Comparison of ENCODE assay signal across 8 cellular contexts in genomic region chr17:18185832-18186231, GRCh38. TPM values are rescaled to one million over a fixed set of nuclear protein-coding genes. Genes with fewer than 3 reads are reported as not detected.
DNase-seq lines count a peak whose midpoint lies in the region; ATAC-seq, FAIRE-seq and TF ChIP-seq lines count a peak whose summit lies in the region.

No MANE protein-coding gene starts in this region.

- H3K36me3 ChIP-seq in astrocyte (ENCODE audit: insufficient read depth, low read length) = peaks cover 4% of the 10 kb centered on the region
- no peaks in the 10 kb centered on the region for H3K36me3 ChIP-seq in right lobe of liver
- peaks cover 0 to 24% (median 3%) of the 10 kb centered on the region in 4 donors for H3K36me3 ChIP-seq in upper lobe of left lung

- no peak for ATAC-seq in right lobe of liver
- ATAC-seq in upper lobe of left lung (ENCODE audit: low FRiP score in 2 of 2) = no peak
- ATAC-seq in GM18505 (IDR thresholded peaks at IDR 0.05; ENCODE audit: unreplicated experiment) = no peak
- no peak for ATAC-seq in GM21515 (IDR thresholded peaks at IDR 0.05; ENCODE audit: unreplicated experiment)

- intact Hi-C loops in right lobe of liver (cut with DNase I) = no loop called here

- H3K4me2 ChIP-seq in astrocyte (ENCODE audit: low read length) = peak overlapping the region; percentile 92

- no peaks in the 10 kb centered on the region for H3K9me3 Mint-ChIP-seq in activated naive CD4-positive, alpha-beta T cell treated with anti-CD3 and anti-CD28 coated beads, Interleukin-2, amount 50 U/mL, for 24 hours
- no peaks in the 10 kb centered on the region for H3K9me3 Mint-ChIP-seq in astrocyte (ENCODE audit: unreplicated experiment)

- H4K20me1 ChIP-seq in astrocyte (ENCODE audit: insufficient read depth, low read length) = peaks cover 64% of the 10 kb centered on the region

- H3K9ac ChIP-seq in astrocyte (ENCODE audit: low read length) = peak overlapping the region; percentile 87

- TF ChIP-seq POLR2A in right lobe of liver (IDR thresholded peaks at IDR 0.05) = no peak
- no peak for TF ChIP-seq POLR2A in upper lobe of left lung (IDR thresholded peaks at IDR 0.05)
- no peak for TF ChIP-seq POLR2A in GM18505 (IDR thresholded peaks at IDR 0.05; ENCODE audit: borderline replicate concordance, extremely low read depth, insufficient read depth, insufficient read length)

- no peak for TF ChIP-seq EP300 in upper lobe of left lung (IDR thresholded peaks at IDR 0.05)

- peak overlapping the region; percentile 94 for H3K27ac ChIP-seq in astrocyte (ENCODE audit: low read depth, low read length)
- peak overlapping the region in 1 of 3 donors; percentile 7 for H3K27ac ChIP-seq in right lobe of liver
- peak overlapping the region; percentile 13 to 98 (median 72) for H3K27ac ChIP-seq in upper lobe of left lung

- no peaks in the 10 kb centered on the region for H3K9me3 ChIP-seq in astrocyte (ENCODE audit: insufficient read depth, low read depth, low read length)
- H3K9me3 ChIP-seq in right lobe of liver = no peaks in the 10 kb centered on the region
- no peaks in the 10 kb centered on the region for H3K9me3 ChIP-seq in upper lobe of left lung

- H3K36me3 Mint-ChIP-seq in activated naive CD4-positive, alpha-beta T cell treated with anti-CD3 and anti-CD28 coated beads, Interleukin-2, amount 50 U/mL, for 24 hours = peaks cover 4% of the 10 kb centered on the region
- peaks cover 7% of the 10 kb centered on the region for H3K36me3 Mint-ChIP-seq in astrocyte (ENCODE audit: low read depth, unreplicated experiment)

- WGBS in right lobe of liver (ENCODE audit: insufficient coverage, low coverage, low lambda C conversion rate, missing lambda C conversion rate) = 43% methylated on average over 5 of the region's 5 CpGs
- WGBS in upper lobe of left lung, 2 donors = 51 to 55% methylated on average over 3 to 5 of the region's 5 CpGs

- no peak overlapping the region for H2AFZ ChIP-seq in astrocyte (ENCODE audit: low read depth, low read length)

- peak overlapping the region; percentile 99 for H3K4me3 Mint-ChIP-seq in activated naive CD4-positive, alpha-beta T cell treated with anti-CD3 and anti-CD28 coated beads, Interleukin-2, amount 50 U/mL, for 24 hours
- H3K4me3 Mint-ChIP-seq in astrocyte (ENCODE audit: unreplicated experiment) = peak overlapping the region; percentile 95

- peaks cover 72% of the 10 kb centered on the region for H3K4me1 Mint-ChIP-seq in activated naive CD4-positive, alpha-beta T cell treated with anti-CD3 and anti-CD28 coated beads, Interleukin-2, amount 50 U/mL, for 24 hours
- H3K4me1 Mint-ChIP-seq in astrocyte (ENCODE audit: low read depth, unreplicated experiment) = peaks cover 34% of the 10 kb centered on the region

- no peak for FAIRE-seq in astrocyte (lab: Jason Lieb, UNC)

- H3K79me2 ChIP-seq in astrocyte (ENCODE audit: insufficient read depth, low read length) = peaks cover 71% of the 10 kb centered on the region

- DNase-seq in activated naive CD4-positive, alpha-beta T cell treated with anti-CD3 and anti-CD28 coated beads, Interleukin-2, amount 50 U/mL, for 16 hours = no peak
- DNase-seq in astrocyte (ENCODE audit: low read depth) (peak; percentile 14), right lobe of liver (no peak), upper lobe of left lung (no peak)
- DNase-seq in stimulated activated naive CD4-positive, alpha-beta T cell (lab: John Stamatoyannopoulos, UW) = no peak

- H3K27ac Mint-ChIP-seq in activated naive CD4-positive, alpha-beta T cell treated with anti-CD3 and anti-CD28 coated beads, Interleukin-2, amount 50 U/mL, for 24 hours = peak overlapping the region; percentile 95
- H3K27ac Mint-ChIP-seq in astrocyte (ENCODE audit: unreplicated experiment) = peak overlapping the region; percentile 84

- no peaks in the 10 kb centered on the region for H3K27me3 ChIP-seq in astrocyte (ENCODE audit: insufficient read depth, low read length)
- H3K27me3 ChIP-seq in right lobe of liver = no peaks in the 10 kb centered on the region
- H3K27me3 ChIP-seq in upper lobe of left lung = no peaks in the 10 kb centered on the region

- H3K27me3 Mint-ChIP-seq in activated naive CD4-positive, alpha-beta T cell treated with anti-CD3 and anti-CD28 coated beads, Interleukin-2, amount 50 U/mL, for 24 hours = no peaks in the 10 kb centered on the region
- no peaks in the 10 kb centered on the region for H3K27me3 Mint-ChIP-seq in astrocyte (ENCODE audit: low read depth, unreplicated experiment)

- TF ChIP-seq CTCF in astrocyte (IDR thresholded peaks at IDR 0.05; ENCODE audit: insufficient read depth, low read depth, low read length) (no peak), right lobe of liver (IDR thresholded peaks at IDR 0.05) (no peak), upper lobe of left lung (IDR thresholded peaks at IDR 0.05) (no peak)

- H3K4me1 ChIP-seq in astrocyte (ENCODE audit: insufficient read depth, low read length) (peaks cover 49% of the 10 kb centered on the region), right lobe of liver (peaks cover 0 to 60% (median 28%) of the 10 kb centered on the region in 4 donors), upper lobe of left lung (peaks cover 58 to 71% (median 65%) of the 10 kb centered on the region in 4 donors)

- H3K4me3 ChIP-seq in astrocyte (ENCODE audit: insufficient read depth, low read depth, low read length) = peak overlapping the region; percentile 71
- H3K4me3 ChIP-seq in right lobe of liver = peak overlapping the region; percentile 86 to 90 (median 88)
- H3K4me3 ChIP-seq in upper lobe of left lung = peak overlapping the region; percentile 1 to 94 (median 84)

RNA-seq across cellular contexts. Expression of gene ALKBH5, which starts 2.2 kb away (rescaled TPM):
- total RNA-seq in astrocyte = 92.6 and 104 TPM in 2 replicates
- total RNA-seq in right lobe of liver = 10 to 100 TPM; 57.5 to 71.8 (median 66.1) TPM
- total RNA-seq in upper lobe of left lung = 100 to 1,000 TPM in 1 of 6 donors, 10 to 100 TPM in 5; 63.9 to 112 (median 94.7) TPM

RNA-seq across cellular contexts. Expression of gene LLGL1, which starts 39.6 kb away (rescaled TPM):
- 43.5 and 44.6 TPM in 2 replicates for total RNA-seq in astrocyte
- 1 to 10 TPM; 2.0 to 8.6 (median 2.8) TPM for total RNA-seq in right lobe of liver
- total RNA-seq in upper lobe of left lung = 10 to 100 TPM in 5 of 6 donors, 1 to 10 TPM in 1; 9.8 to 16.4 (median 13.8) TPM
